In genomic region chr18:464311-464659, GRCh38 we compare ENCODE assay signal across 24 cellular contexts. TPM values are rescaled to one million over a fixed set of nuclear protein-coding genes. Genes with fewer than 3 reads are reported as not detected.
A peak's percentile ranks its signal among the peaks of the same experiment; 100 is the strongest.
DNase-seq lines count a peak whose midpoint lies in the region; ATAC-seq, FAIRE-seq and TF ChIP-seq lines count a peak whose summit lies in the region.
"Had no signal": no experiment of that assay in that cellular context is flagged by ENCODE, and none has a peak within 500 bp of the region (broad histone marks: within the 10 kb centered on the region; RNA-seq: fewer than 3 reads in every experiment).

No MANE protein-coding gene starts in this region.

- POLR2A ChIA-PET in HepG2 (lab: Yijun Ruan, JAX): no interaction called here

- no peak for TF ChIP-seq RAD21 in HepG2 (CRISPR knock-in tag; IDR thresholded peaks at IDR 0.05)

- H3K27me3 ChIP-seq in HL-60 (ENCODE audit: insufficient read depth, poor library complexity, severe bottlenecking) (no peaks in the 10 kb centered on the region), HepG2 (ENCODE audit: control insufficient read depth in 1 of 2, insufficient read depth in 2 of 2, low read length in 2 of 2) (peaks cover 0 to 6% of the 10 kb centered on the region in 2 experiments; a peak in 2 of 5 replicates)
- H3K27me3 ChIP-seq: body of pancreas, SJSA1, tibial nerve had no signal

- H2AFZ ChIP-seq in HepG2 (ENCODE audit: low read length): no peak overlapping the region
- H2AFZ ChIP-seq: PC-9 had no signal

- TF ChIP-seq CTCF in HL-60 (IDR thresholded peaks at IDR 0.05; ENCODE audit: insufficient read depth, low read length): no peak
- TF ChIP-seq CTCF in endothelial cell (IDR thresholded peaks at IDR 0.05; ENCODE audit: unreplicated experiment): no peak
- no peak for TF ChIP-seq CTCF in HepG2 (CRISPR knock-in tag; IDR thresholded peaks at IDR 0.05)

- ATAC-seq in sciatic nerve (peak; percentile 50), HepG2 (no peak)
- ATAC-seq: activated CD8-positive, alpha-beta memory T cell treated with anti-CD3 and anti-CD28 coated beads, Interleukin-2, amount 10 ng/mL, durations not matched to agents 7 days and 5 days; body of pancreas; natural killer cell treated with Interleukin-12 subunit alpha and Interleukin-12 subunit beta and Interleukin-15 and Interleukin-18, amount 100 ng/mL, for 72 hours had no signal

- CTCF ChIA-PET in HepG2 (lab: Yijun Ruan, JAX; ENCODE audit: low intra/inter-chr PET ratio, low total read pairs): no interaction called here

- H3K4me1 ChIP-seq in HepG2 (ENCODE audit: insufficient read depth, low read length): no peaks in the 10 kb centered on the region
- H3K4me1 ChIP-seq: body of pancreas had no signal

- in situ Hi-C loops in HepG2 (cut with HindIII; ENCODE audit: extremely low pct_ligation_motif_present, low pct_unique_long_range_greater_than_20kb): no loop called here

- no peak for TF ChIP-seq POLR2A in HepG2 (IDR thresholded peaks at IDR 0.05; ENCODE audit: insufficient read depth in 1 of 2, low read depth in 2 of 2, low read length in 2 of 2)

- no peak overlapping the region for H3K9ac ChIP-seq in HepG2 (ENCODE audit: insufficient read depth, low read depth, low read length)

- TF ChIP-seq EP300 in HepG2 (IDR thresholded peaks at IDR 0.05; ENCODE audit: low read depth in 2 of 2, low read length in 2 of 2): no peak
- TF ChIP-seq EP300 in HepG2 (CRISPR knock-in tag; IDR thresholded peaks at IDR 0.05; ENCODE audit: borderline replicate concordance): no peak

- H3K4me2 ChIP-seq in HepG2 (ENCODE audit: low read depth, low read length): no peak overlapping the region
- H3K4me2 ChIP-seq: PC-9 had no signal

- H3K36me3 Mint-ChIP-seq in endothelial cell (ENCODE audit: low read depth, unreplicated experiment): peaks cover 33% of the 10 kb centered on the region
- H3K36me3 Mint-ChIP-seq: activated CD8-positive, alpha-beta memory T cell treated with anti-CD3 and anti-CD28 coated beads, Interleukin-2, amount 10 ng/mL, durations not matched to agents 7 days and 5 days; activated naive CD8-positive, alpha-beta T cell treated with anti-CD3 and anti-CD28 coated beads for 36 hours; natural killer cell treated with Interleukin-12 subunit alpha and Interleukin-12 subunit beta and Interleukin-15 and Interleukin-18, amount 100 ng/mL, for 72 hours had no signal

- H3K27ac ChIP-seq in HL-60 (replicated peaks) (peak overlapping the region; percentile 54), HepG2 (ENCODE audit: extremely low read length, insufficient read depth, low read length) (no peak overlapping the region)
- H3K27ac ChIP-seq: body of pancreas, PC-9, SJSA1, tibial nerve had no signal

- peaks cover 2% of the 10 kb centered on the region for H3K27me3 Mint-ChIP-seq in endothelial cell (ENCODE audit: unreplicated experiment)

- H3K36me3 ChIP-seq in HepG2 (replicated peaks in 1 of 2; ENCODE audit: control insufficient read depth in 1 of 2, insufficient read depth in 2 of 2, low read length in 2 of 2): no peaks in the 10 kb centered on the region
- H3K36me3 ChIP-seq: SJSA1, tibial nerve had no signal

- H4K20me1 ChIP-seq in HepG2 (ENCODE audit: insufficient read depth, low read length): no peaks in the 10 kb centered on the region

- no TSS peak for BruUV-seq in HepG2 (replicated peaks; lab: Mats Ljungman, UMichigan)

- peak overlapping the region; percentile 43 for H3K27ac Mint-ChIP-seq in endothelial cell (ENCODE audit: unreplicated experiment)
- H3K27ac Mint-ChIP-seq: activated CD8-positive, alpha-beta memory T cell treated with anti-CD3 and anti-CD28 coated beads, Interleukin-2, amount 10 ng/mL, durations not matched to agents 7 days and 5 days; activated naive CD8-positive, alpha-beta T cell treated with anti-CD3 and anti-CD28 coated beads for 36 hours; endodermal cell; mesothelial cell of epicardium; natural killer cell treated with Interleukin-12 subunit alpha and Interleukin-12 subunit beta and Interleukin-15 and Interleukin-18, amount 100 ng/mL, for 72 hours; progenitor cell of endocrine pancreas; T-helper 2 cell treated with Interferon-gamma antibody and Interleukin-4, amounts not matched to agents 5 μg/mL and 100 μg/mL, for 36 hours had no signal

- peaks cover 46% of the 10 kb centered on the region for H3K4me1 Mint-ChIP-seq in endothelial cell (ENCODE audit: unreplicated experiment)
- H3K4me1 Mint-ChIP-seq: activated CD8-positive, alpha-beta memory T cell treated with anti-CD3 and anti-CD28 coated beads, Interleukin-2, amount 10 ng/mL, durations not matched to agents 7 days and 5 days had no signal

- DNase-seq in HL-60 (ENCODE audit: low read depth in 1 of 2, low spot score in 1 of 2): peak in 1 of 2 experiments; percentile 80
- peak; percentile 29 for DNase-seq in OCI-M1 (lab: John Stamatoyannopoulos, UW)
- no peak for DNase-seq in endothelial cell (ENCODE audit: low spot score)
- DNase-seq in sciatic nerve (ENCODE audit: low spot score): no peak
- no peak for DNase-seq in D341Med (ENCODE audit: low spot score)
- no peak for DNase-seq in HepG2 (ENCODE audit: low spot score)
- no peak for DNase-seq in activated effector memory CD4-positive, alpha-beta T cell treated with Interleukin-2 at 50 U/mL for 16 hours
- DNase-seq: activated CD8-positive, alpha-beta memory T cell treated with anti-CD3 and anti-CD28 coated beads, Interleukin-2, amount 10 ng/mL, durations not matched to agents 7 days and 5 days; activated naive CD8-positive, alpha-beta T cell treated with anti-CD3 and anti-CD28 coated beads for 36 hours; endodermal cell; left cardiac atrium; NCI-H1694 treated with DMSO at 0.1 percent for 48 hours; NCI-H748 treated with DMSO at 0.1 percent for 48 hours; PC-9; stimulated activated CD4-positive, alpha-beta T cell treated with anti-CD3 and anti-CD28 coated beads, Interleukin-2, amount 100 ng/mL, for 24 hours; stimulated activated naive CD4-positive, alpha-beta T cell treated with Interleukin-2 at 50 U/mL for 16 hours had no signal

- no peaks in the 10 kb centered on the region for H3K79me2 ChIP-seq in HepG2 (ENCODE audit: insufficient read depth, low read length)

- no peaks in the 10 kb centered on the region for H3K9me3 Mint-ChIP-seq in endothelial cell (ENCODE audit: unreplicated experiment)
- H3K9me3 Mint-ChIP-seq: activated naive CD8-positive, alpha-beta T cell treated with anti-CD3 and anti-CD28 coated beads for 36 hours; natural killer cell treated with Interleukin-12 subunit alpha and Interleukin-12 subunit beta and Interleukin-15 and Interleukin-18, amount 100 ng/mL, for 72 hours; T-helper 2 cell treated with Interferon-gamma antibody and Interleukin-4, amounts not matched to agents 5 μg/mL and 100 μg/mL, for 36 hours had no signal

- no peaks in the 10 kb centered on the region for H3K9me3 ChIP-seq in HepG2 (ENCODE audit: low read length)
- H3K9me3 ChIP-seq: body of pancreas, SJSA1, tibial nerve had no signal

- intact Hi-C loops in sciatic nerve (cut with DNase I): no loop called here
- intact Hi-C loops in HepG2 (cut with micrococcal nuclease; ENCODE audit: unreplicated experiment): no loop called here

- no peak for FAIRE-seq in HepG2 (lab: Jason Lieb, UNC)
- FAIRE-seq: GM18507 had no signal

- H3K4me3 ChIP-seq in HL-60 (replicated peaks; ENCODE audit: insufficient read depth, low read length): no peak overlapping the region
- H3K4me3 ChIP-seq in HepG2 (replicated peaks in 1 of 3; ENCODE audit: insufficient read depth in 1 of 3, low read depth in 2 of 3, low read length in 3 of 3): no peak overlapping the region
- H3K4me3 ChIP-seq: body of pancreas, PC-9, SJSA1, tibial nerve had no signal

- peak overlapping the region; percentile 7 for H3K4me3 Mint-ChIP-seq in endothelial cell (ENCODE audit: unreplicated experiment)
- H3K4me3 Mint-ChIP-seq: activated CD8-positive, alpha-beta memory T cell treated with anti-CD3 and anti-CD28 coated beads, Interleukin-2, amount 10 ng/mL, durations not matched to agents 7 days and 5 days; activated naive CD8-positive, alpha-beta T cell treated with anti-CD3 and anti-CD28 coated beads for 36 hours; endodermal cell; mesothelial cell of epicardium; natural killer cell treated with Interleukin-12 subunit alpha and Interleukin-12 subunit beta and Interleukin-15 and Interleukin-18, amount 100 ng/mL, for 72 hours; T-helper 2 cell treated with Interferon-gamma antibody and Interleukin-4, amounts not matched to agents 5 μg/mL and 100 μg/mL, for 36 hours had no signal

- WGBS in HepG2 (ENCODE audit: low lambda C conversion rate): 29% methylated on average over 3 of the region's 3 CpGs

RNA-seq across cellular contexts. Expression of gene COLEC12, which starts 36.2 kb away (rescaled TPM):
- total RNA-seq in endothelial cell (ENCODE audit: unreplicated experiment): 157 TPM
- 19.3 TPM for total RNA-seq in sciatic nerve
- 0.02 TPM in 1 of 2 replicates, not detected in the other for total RNA-seq in HepG2 (2016; rRNA removed; fragmentation: Illumina TruSeq; extraction: Trizol)
- total RNA-seq in HepG2 (2016; cell fraction: cytosol; rRNA removed; fragmentation: Illumina TruSeq; extraction: Trizol; ENCODE audit: low read depth): not detected in 2 replicates
- total RNA-seq in HepG2 (2016; cell fraction: insoluble cytoplasmic fraction; rRNA removed; fragmentation: Illumina TruSeq; extraction: Trizol): 0.02 TPM in 1 of 2 replicates, not detected in the other
- total RNA-seq in HepG2 (2016; cell fraction: membrane; rRNA removed; fragmentation: Illumina TruSeq; extraction: Trizol): not detected in 2 replicates
- 0.06 TPM in 1 of 2 replicates, not detected in the other for total RNA-seq in HepG2 (2016; cell fraction: nucleus; rRNA removed; fragmentation: Illumina TruSeq; extraction: Trizol)
- polyA plus RNA-seq in HepG2 (2011; rRNA removed): 0.11 and 0.21 TPM in 2 replicates
- 0.09 and 0.13 TPM in 2 replicates for polyA plus RNA-seq in HepG2 (2011; cell fraction: cytosol; rRNA removed)
- polyA plus RNA-seq in HepG2 (2011; cell fraction: nucleus; rRNA removed): 0.14 TPM in 2 replicates
- polyA plus RNA-seq in HepG2 (2012): 0.80 and 1.8 TPM in 2 replicates
- 0.02 TPM in 1 of 2 replicates, not detected in the other for polyA plus RNA-seq in HepG2 (2016; cell fraction: cytosol; fragmentation: Illumina TruSeq; extraction: Trizol; ENCODE audit: low read depth)
- polyA plus RNA-seq in HepG2 (2016; cell fraction: insoluble cytoplasmic fraction; fragmentation: Illumina TruSeq; extraction: Trizol; ENCODE audit: low read depth): not detected in 2 replicates
- polyA plus RNA-seq in HepG2 (2016; cell fraction: membrane; fragmentation: Illumina TruSeq; extraction: Trizol; ENCODE audit: low read depth): not detected in 2 replicates
- polyA plus RNA-seq in HepG2 (2016; cell fraction: nucleus; fragmentation: Illumina TruSeq; extraction: Trizol; ENCODE audit: insufficient read depth, low read depth): 0.09 TPM in 1 of 2 replicates, not detected in the other
- 0.04 TPM in 1 of 2 replicates, not detected in the other for polyA minus RNA-seq in HepG2 (2011; rRNA and poly(A)+ RNA removed; ENCODE audit: low replicate concordance)
- 0.10 TPM in 1 of 2 replicates, not detected in the other for polyA minus RNA-seq in HepG2 (2011; cell fraction: cytosol; rRNA and poly(A)+ RNA removed)
- polyA minus RNA-seq in HepG2 (2011; cell fraction: nucleus; rRNA and poly(A)+ RNA removed): 0.13 and 0.25 TPM in 2 replicates
- total RNA-seq: activated CD8-positive, alpha-beta memory T cell treated with anti-CD3 and anti-CD28 coated beads, Interleukin-2, amount 10 ng/mL, durations not matched to agents 7 days and 5 days; activated naive CD8-positive, alpha-beta T cell treated with anti-CD3 and anti-CD28 coated beads for 36 hours; natural killer cell treated with Interleukin-12 subunit alpha and Interleukin-12 subunit beta and Interleukin-15 and Interleukin-18, amount 100 ng/mL, for 72 hours; PC-9 had no signal

Comparison
In these comparisons a context has a peak if more than half of its experiments do, and no peak if none do; other contexts are left out.
1. RNA of gene COLEC12, which starts 36.2 kb away (total RNA-seq): 157 TPM in endothelial cell (single experiment) and 19.3 TPM in sciatic nerve (single experiment); 0.02 to 0.06 TPM in HepG2; every median in the first group is over 10 times any median in the second.